In genomic region chr16:80997139-80997798, GRCh38 we compare ENCODE assay signal across 1 cellular context.
TF ChIP-seq lines count a peak whose summit lies in the region.

No MANE protein-coding gene starts in this region.

TF ChIP-seq in HepG2, 621 proteins besides CTCF, POLR2A, EP300 and RAD21 (continued from another document and continues in another):
- TF ChIP-seq CSRNP1 (CRISPR knock-in tag; IDR thresholded peaks at IDR 0.05) (no peak), DPF2 (CRISPR knock-in tag; IDR thresholded peaks at IDR 0.05; ENCODE audit: borderline replicate concordance, low read depth) (no peak), BCL6 (CRISPR knock-in tag; IDR thresholded peaks at IDR 0.05) (peak; percentile 42), MED1 (CRISPR knock-in tag; IDR thresholded peaks at IDR 0.05) (0 out of 2 replicates have a peak, but pooled peaks have one; percentile 23), HNF1A (IDR thresholded peaks at IDR 0.05; ENCODE audit: low read depth) (peak; percentile 96), HNF1A (CRISPR knock-in tag; IDR thresholded peaks at IDR 0.05; ENCODE audit: borderline replicate concordance) (peak; percentile 95), HOXA7 (CRISPR knock-in tag; IDR thresholded peaks at IDR 0.05) (no peak), CBX2 (IDR thresholded peaks at IDR 0.05; ENCODE audit: low read depth, low read length) (no peak), CBX2 (CRISPR knock-in tag; IDR thresholded peaks at IDR 0.05; ENCODE audit: low read depth) (no peak), SP2 (CRISPR knock-in tag; IDR thresholded peaks at IDR 0.05) (no peak), NFIB (CRISPR knock-in tag; IDR thresholded peaks at IDR 0.05; ENCODE audit: borderline replicate concordance) (no peak), ZBTB42 (CRISPR knock-in tag; IDR thresholded peaks at IDR 0.05) (no peak), ZNF513 (CRISPR knock-in tag; conservative IDR thresholded peaks at IDR 0.05) (no peak), ZBTB40 (IDR thresholded peaks at IDR 0.05) (no peak), ZBTB40 (CRISPR knock-in tag; IDR thresholded peaks at IDR 0.05) (no peak), ZFP90 (CRISPR knock-in tag; IDR thresholded peaks at IDR 0.05; ENCODE audit: borderline replicate concordance) (no peak), ZNF30 (CRISPR knock-in tag; IDR thresholded peaks at IDR 0.05) (no peak), PAF1 (CRISPR knock-in tag; IDR thresholded peaks at IDR 0.05) (no peak), BATF2 (CRISPR knock-in tag; IDR thresholded peaks at IDR 0.05) (no peak), NAIF1 (CRISPR knock-in tag; IDR thresholded peaks at IDR 0.05; ENCODE audit: borderline replicate concordance) (no peak), TEAD3 (CRISPR knock-in tag; optimal IDR thresholded peaks at IDR 0.05; ENCODE audit: borderline replicate concordance) (peak; percentile 56), ARID3A (IDR thresholded peaks at IDR 0.05; ENCODE audit: low read depth, low read length) (peak; percentile 79), ZNF501 (CRISPR knock-in tag; IDR thresholded peaks at IDR 0.05) (no peak), TBX3 (IDR thresholded peaks at IDR 0.05; ENCODE audit: borderline replicate concordance) (peak; percentile 25; the same call in 1 of the 2 replicates), ZNF772 (CRISPR knock-in tag; IDR thresholded peaks at IDR 0.05) (no peak), ZNF12 (CRISPR knock-in tag; IDR thresholded peaks at IDR 0.05) (no peak), RARG (CRISPR knock-in tag; IDR thresholded peaks at IDR 0.05; ENCODE audit: low read depth) (0 out of 2 replicates have a peak, but pooled peaks have one; percentile 52), ZNF362 (CRISPR knock-in tag; IDR thresholded peaks at IDR 0.05; ENCODE audit: borderline replicate concordance) (no peak), STAT6 (CRISPR knock-in tag; IDR thresholded peaks at IDR 0.05; ENCODE audit: borderline replicate concordance) (0 out of 2 replicates have a peak, but pooled peaks have one; percentile 48), ZNF441 (CRISPR knock-in tag; IDR thresholded peaks at IDR 0.05; ENCODE audit: borderline replicate concordance) (no peak), ZNF34 (CRISPR knock-in tag; IDR thresholded peaks at IDR 0.05; ENCODE audit: borderline replicate concordance) (no peak), STAT5B (CRISPR knock-in tag; IDR thresholded peaks at IDR 0.05) (no peak), NBN (conservative IDR thresholded peaks at IDR 0.05) (no peak), MXD1 (CRISPR knock-in tag; IDR thresholded peaks at IDR 0.05) (no peak), PCBP2 (optimal IDR thresholded peaks at IDR 0.05; ENCODE audit: low read depth, low read length, poor library complexity, severe bottlenecking) (no peak), ZNF850 (CRISPR knock-in tag; conservative IDR thresholded peaks at IDR 0.05) (no peak), RORA (CRISPR knock-in tag; IDR thresholded peaks at IDR 0.05) (no peak)
